9 cellular contexts compared by ENCODE assay signal in genomic region chr3:161371441-161372320, GRCh38. TPM values are rescaled to one million over a fixed set of nuclear protein-coding genes. Genes with fewer than 3 reads are reported as not detected.
DNase-seq lines count a peak whose midpoint lies in the region; ATAC-seq, FAIRE-seq and TF ChIP-seq lines count a peak whose summit lies in the region.
"Had no signal": no experiment of that assay in that cellular context is flagged by ENCODE, and none has a peak within 500 bp of the region (broad histone marks: within the 10 kb centered on the region; RNA-seq: fewer than 3 reads in every experiment).

A gene with protein sequence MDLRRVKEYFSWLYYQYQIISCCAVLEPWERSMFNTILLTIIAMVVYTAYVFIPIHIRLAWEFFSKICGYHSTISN (minus strand): TSS chr3:161371517. CDS start chr3:161346323, 25,194 bp downstream.

- no peaks in the 10 kb centered on the region for H3K9me3 ChIP-seq in endodermal cell (ENCODE audit: control insufficient read depth, low read length)
- H3K9me3 ChIP-seq: neutrophil had no signal

- peaks cover 7% of the 10 kb centered on the region for H3K4me1 Mint-ChIP-seq in endodermal cell

- peak; percentile 63 for TF ChIP-seq CTCF in endodermal cell (conservative IDR thresholded peaks at IDR 0.05)

- H3K4me3 ChIP-seq in endodermal cell (ENCODE audit: low read length) = peak within 1 kb of the TSS; percentile 78

- ATAC-seq in HG02678 (IDR thresholded peaks at IDR 0.05; ENCODE audit: unreplicated experiment) = peak; percentile 53
- peak; percentile 69 for ATAC-seq in stimulated activated naive CD8-positive, alpha-beta T cell treated with anti-CD3 and anti-CD28 coated beads, Interleukin-15, Interleukin-2, amounts not matched to agents 100 U/mL and 50 U/mL, for 24 hours

- DNase-seq in GM12891 (ENCODE audit: insufficient read length, low spot score) (peak; percentile 24), NCI-H2171 (lab: John Stamatoyannopoulos, UW) (peak; percentile 60), endodermal cell (peak; percentile 95), midbrain (lab: John Stamatoyannopoulos, UW) (peak; percentile 23), NCI-H446 treated with DMSO at 0.1 percent for 48 hours (lab: John Stamatoyannopoulos, UW) (no peak)
- DNase-seq in activated CD8-positive, alpha-beta memory T cell treated with anti-CD3 and anti-CD28 coated beads for 24 hours = peak; percentile 81
- DNase-seq in stimulated activated naive CD8-positive, alpha-beta T cell treated with anti-CD3 and anti-CD28 coated beads, Interleukin-15, Interleukin-2, amounts not matched to agents 100 U/mL and 50 U/mL, for 24 hours = peak; percentile 60

- H3K27ac Mint-ChIP-seq in endodermal cell = peak within 1 kb of the TSS; percentile 90

- H3K4me3 Mint-ChIP-seq in endodermal cell = peak within 1 kb of the TSS; percentile 66

- no peaks in the 10 kb centered on the region for H3K9me3 Mint-ChIP-seq in endodermal cell

- no peak for TF ChIP-seq POLR2A in GM12891 (IDR thresholded peaks at IDR 0.05; ENCODE audit: low read depth, low read length)

- H3K4me1 ChIP-seq in endodermal cell (ENCODE audit: control insufficient read depth, insufficient read depth, low read length) = no peaks in the 10 kb centered on the region

- no peaks in the 10 kb centered on the region for H3K36me3 ChIP-seq in endodermal cell (ENCODE audit: control insufficient read depth, insufficient read depth, low read length)
- H3K36me3 ChIP-seq: neutrophil had no signal

- FAIRE-seq in GM12891 (lab: Jason Lieb, UNC) = peak; percentile 20

- H3K27me3 ChIP-seq in endodermal cell (ENCODE audit: control insufficient read depth, insufficient read depth, low read length, poor library complexity, severe bottlenecking) = peaks cover 50% of the 10 kb centered on the region

- no peak within 1 kb of the TSS for H3K9ac ChIP-seq in endodermal cell (ENCODE audit: extremely low read depth, low read length, poor library complexity, severe bottlenecking)

- H3K27me3 Mint-ChIP-seq in endodermal cell (ENCODE audit: insufficient read depth) = peaks cover 34% of the 10 kb centered on the region

- 1 to 4% methylated on average over 23 to 53 of the region's 53 CpGs for WGBS in endodermal cell (ENCODE audit: insufficient coverage in 1 of 2, insufficient read length in 1 of 2), 2 experiments

- H3K27ac ChIP-seq in endodermal cell (ENCODE audit: low read depth, low read length) = no peak within 1 kb of the TSS
- H3K27ac ChIP-seq: neutrophil had no signal

- H3K36me3 Mint-ChIP-seq in endodermal cell (ENCODE audit: low read depth) = no peaks in the 10 kb centered on the region

TF ChIP-seq in GM12891, 5 proteins besides CTCF, POLR2A, EP300 and RAD21:
- TF ChIP-seq POLR2AphosphoS5 (IDR thresholded peaks at IDR 0.05; ENCODE audit: low read depth, low read length) (no peak), SPI1 (IDR thresholded peaks at IDR 0.05; ENCODE audit: low read depth, low read length) (no peak), POU2F2 (IDR thresholded peaks at IDR 0.05; ENCODE audit: low read depth, low read length) (no peak), TAF1 (IDR thresholded peaks at IDR 0.05; ENCODE audit: low read depth, low read length) (no peak), PAX5 (IDR thresholded peaks at IDR 0.05; ENCODE audit: insufficient read depth, low read length, severe bottlenecking) (no peak)

RNA-seq across cellular contexts. Expression of the gene that starts here (rescaled TPM):
- polyA plus RNA-seq in GM12891 (2012; ENCODE audit: low read depth, missing spikeins) = not detected
- 1 to 10 TPM in 1 of 2 donors, under 1 TPM in 1; 0.64 to 2.3 TPM for total RNA-seq in endodermal cell
- polyA plus RNA-seq in endodermal cell (2013, experiment 1 of 2) = 3.1 TPM
- polyA plus RNA-seq in endodermal cell (2013, experiment 2 of 2) = 0.70 TPM
